ENCODE assay signal across 5 cellular contexts in genomic region chr6:32539839-32540238, GRCh38.
"Had no signal": no experiment of that assay in that cellular context is flagged by ENCODE, and none has a peak within 500 bp of the region (broad histone marks: within the 10 kb centered on the region; RNA-seq: fewer than 3 reads in every experiment).

No MANE protein-coding gene starts in this region.

- DNase-seq: H9, HCEC 1CT had no signal

- FAIRE-seq: H1, H54, HepG2 had no signal
